Comparison of ENCODE assay signal across 17 cellular contexts in the genomic region with DNA sequence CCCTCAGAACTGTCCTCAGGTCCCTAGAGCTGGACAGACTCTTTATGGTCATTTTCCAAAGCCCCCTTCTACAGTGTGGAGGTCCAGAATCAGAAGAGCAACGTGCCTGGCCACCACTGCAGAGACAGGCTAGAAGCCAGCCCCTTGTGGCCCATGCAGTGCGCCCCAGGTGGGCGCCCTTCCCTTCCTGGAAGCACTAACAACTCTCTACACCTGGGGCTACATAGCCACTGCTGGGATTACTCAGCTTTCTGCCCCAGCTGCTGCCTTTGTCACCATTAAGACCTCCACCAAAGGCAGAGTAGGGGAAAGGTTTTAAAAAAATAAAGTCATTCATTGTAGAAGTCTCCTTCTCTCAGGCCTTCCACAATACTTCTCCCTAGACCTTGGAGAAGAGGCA. TPM values are rescaled to one million over a fixed set of nuclear protein-coding genes. Genes with fewer than 3 reads are reported as not detected.
DNase-seq lines count a peak whose midpoint lies in the region; ATAC-seq and TF ChIP-seq lines count a peak whose summit lies in the region.
"Had no signal": no experiment of that assay in that cellular context is flagged by ENCODE, and none has a peak within 500 bp of the region (broad histone marks: within the 10 kb centered on the region; RNA-seq: fewer than 3 reads in every experiment).

No MANE protein-coding gene starts in this region.

- peak overlapping the region; percentile 94 to 99 (median 98) for H3K4me3 Mint-ChIP-seq in CD4-positive, alpha-beta memory T cell
- no peak overlapping the region for H3K4me3 Mint-ChIP-seq in WTC11

- no peaks in the 10 kb centered on the region for H3K27me3 Mint-ChIP-seq in CD4-positive, alpha-beta memory T cell
- peaks cover 37% of the 10 kb centered on the region for H3K27me3 Mint-ChIP-seq in WTC11 (ENCODE audit: low read depth)

- H3K36me3 ChIP-seq in CD4-positive, alpha-beta memory T cell (ENCODE audit: insufficient read depth, low read length): peaks cover 21% of the 10 kb centered on the region
- H3K36me3 ChIP-seq: left ventricle myocardium inferior, stomach had no signal

- peaks cover 56 to 93% (median 73%) of the 10 kb centered on the region in 4 donors for H3K4me1 Mint-ChIP-seq in CD4-positive, alpha-beta memory T cell
- H3K4me1 Mint-ChIP-seq in WTC11: peaks cover 23% of the 10 kb centered on the region

- H3K9me3 Mint-ChIP-seq in CD4-positive, alpha-beta memory T cell: no peaks in the 10 kb centered on the region
- no peaks in the 10 kb centered on the region for H3K9me3 Mint-ChIP-seq in WTC11
- H3K9me3 Mint-ChIP-seq: nephron progenitor cell had no signal

- ATAC-seq in WTC11 (peak; percentile 30), GM21825 (IDR thresholded peaks at IDR 0.05; ENCODE audit: unreplicated experiment) (no peak)
- ATAC-seq: right cardiac atrium had no signal

- POLR2A ChIA-PET in CD4-positive, alpha-beta memory T cell (lab: Charles Lee; ENCODE audit: partially characterized antibody): interaction anchor here (0.7 to 10.5 kb wide), 9 partner anchors 9 to 135 kb away, joined by 3 to 452 read pairs (median 62); no protein-coding TSS in a partner anchor
- POLR2A ChIA-PET in WTC11 (lab: Charles Lee): no interaction called here

- H3K9me3 ChIP-seq in CD4-positive, alpha-beta memory T cell (ENCODE audit: control insufficient read depth in 1 of 2, low read length in 2 of 2): no peaks in the 10 kb centered on the region
- H3K9me3 ChIP-seq: left ventricle myocardium inferior, stomach had no signal

- DNase-seq in CD4-positive, alpha-beta memory T cell: no peak
- peak; percentile 14 for DNase-seq in WTC11 (ENCODE audit: low spot score)
- peak; percentile 38 for DNase-seq in iPS-NIHi7 (ENCODE audit: extremely low spot score)
- DNase-seq in NCI-H1092 treated with DMSO at 0.1 percent for 48 hours (lab: John Stamatoyannopoulos, UW): no peak
- DNase-seq in occipital lobe (lab: John Stamatoyannopoulos, UW): no peak
- no peak for DNase-seq in NCI-H2081 (lab: John Stamatoyannopoulos, UW)
- DNase-seq: C1 segment of cervical spinal cord; left ventricle myocardium inferior; NCI-H1417; NCI-H524; nephron progenitor cell; right cardiac atrium; stimulated activated CD4-positive, alpha-beta T cell treated with anti-CD3 and anti-CD28 coated beads, Interleukin-4, amount 100 ng/mL, for 4 hours; stomach had no signal

- peaks cover 32 to 50% of the 10 kb centered on the region in 2 donors for H3K36me3 Mint-ChIP-seq in CD4-positive, alpha-beta memory T cell
- H3K36me3 Mint-ChIP-seq in WTC11: no peaks in the 10 kb centered on the region

- H3K4me1 ChIP-seq in CD4-positive, alpha-beta memory T cell (ENCODE audit: insufficient read depth, low read length): peaks cover 80% of the 10 kb centered on the region

- peak overlapping the region; percentile 89 for H3K27ac ChIP-seq in CD4-positive, alpha-beta memory T cell (ENCODE audit: low read depth, low read length)
- H3K27ac ChIP-seq: left ventricle myocardium inferior had no signal

- peak overlapping the region; percentile 79 to 97 (median 95) for H3K27ac Mint-ChIP-seq in CD4-positive, alpha-beta memory T cell
- H3K27ac Mint-ChIP-seq in WTC11: no peak overlapping the region
- H3K27ac Mint-ChIP-seq: nephron progenitor cell had no signal

- CTCF ChIA-PET in CD4-positive, alpha-beta memory T cell (lab: Charles Lee; ENCODE audit: partially characterized antibody): interaction anchor here (0.8 to 12.8 kb wide), 11 partner anchors 10 to 129 kb away, joined by 3 to 717 read pairs (median 32); no protein-coding TSS in a partner anchor
- CTCF ChIA-PET in WTC11 (lab: Charles Lee): interaction anchor here (0.8 to 4.3 kb wide), 4 partner anchors 9 to 138 kb away, joined by 3 to 59 read pairs (median 27); no protein-coding TSS in a partner anchor

- 0 out of 3 replicates have a peak, but pooled peaks have one; percentile 12 for TF ChIP-seq CTCF in GM12872 (IDR thresholded peaks at IDR 0.05; ENCODE audit: insufficient read depth, low read depth, low read length)
- no peak for TF ChIP-seq CTCF in WTC11 (IDR thresholded peaks at IDR 0.05)

- H3K4me3 ChIP-seq in CD4-positive, alpha-beta memory T cell (ENCODE audit: low read length in 2 of 2): peak overlapping the region; percentile 95 to 97
- H3K4me3 ChIP-seq: left ventricle myocardium inferior had no signal

- intact Hi-C loops in CD4-positive, alpha-beta memory T cell (cut with micrococcal nuclease): loop anchor here (5.0 kb wide), 2 partner anchors 45 to 75 kb away; no protein-coding TSS in a partner anchor

- H3K27me3 ChIP-seq in CD4-positive, alpha-beta memory T cell (ENCODE audit: insufficient read depth, low read length): no peaks in the 10 kb centered on the region

TF ChIP-seq in WTC11, 78 proteins besides CTCF, POLR2A, EP300 and RAD21:
- no peak for TF ChIP-seq ZNF396 (CRISPR knock-in tag; IDR thresholded peaks at IDR 0.05; ENCODE audit: borderline replicate concordance)
- TF ChIP-seq CREB1 (CRISPR knock-in tag; IDR thresholded peaks at IDR 0.05): no peak
- no peak for TF ChIP-seq NR2C2 (CRISPR knock-in tag; IDR thresholded peaks at IDR 0.05)
- no peak for TF ChIP-seq FOXJ3 (CRISPR knock-in tag; IDR thresholded peaks at IDR 0.05; ENCODE audit: borderline replicate concordance)
- TF ChIP-seq ZNF317 (CRISPR knock-in tag; IDR thresholded peaks at IDR 0.05; ENCODE audit: borderline replicate concordance, low read depth): no peak
- TF ChIP-seq TCF7 (CRISPR knock-in tag; IDR thresholded peaks at IDR 0.05; ENCODE audit: low read depth): no peak
- TF ChIP-seq ZNF219 (CRISPR knock-in tag; IDR thresholded peaks at IDR 0.05; ENCODE audit: borderline replicate concordance): no peak
- TF ChIP-seq JUN (CRISPR knock-in tag; IDR thresholded peaks at IDR 0.05): no peak
- no peak for TF ChIP-seq KAT7 (CRISPR knock-in tag; IDR thresholded peaks at IDR 0.05; ENCODE audit: borderline replicate concordance)
- TF ChIP-seq, protein P1, sequence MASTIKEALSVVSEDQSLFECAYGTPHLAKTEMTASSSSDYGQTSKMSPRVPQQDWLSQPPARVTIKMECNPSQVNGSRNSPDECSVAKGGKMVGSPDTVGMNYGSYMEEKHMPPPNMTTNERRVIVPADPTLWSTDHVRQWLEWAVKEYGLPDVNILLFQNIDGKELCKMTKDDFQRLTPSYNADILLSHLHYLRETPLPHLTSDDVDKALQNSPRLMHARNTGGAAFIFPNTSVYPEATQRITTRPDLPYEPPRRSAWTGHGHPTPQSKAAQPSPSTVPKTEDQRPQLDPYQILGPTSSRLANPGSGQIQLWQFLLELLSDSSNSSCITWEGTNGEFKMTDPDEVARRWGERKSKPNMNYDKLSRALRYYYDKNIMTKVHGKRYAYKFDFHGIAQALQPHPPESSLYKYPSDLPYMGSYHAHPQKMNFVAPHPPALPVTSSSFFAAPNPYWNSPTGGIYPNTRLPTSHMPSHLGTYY (CRISPR knock-in tag; IDR thresholded peaks at IDR 0.05): no peak
- no peak for TF ChIP-seq GRHL2 (CRISPR knock-in tag; IDR thresholded peaks at IDR 0.05; ENCODE audit: insufficient replicate concordance, severe bottlenecking)
- no peak for TF ChIP-seq FOXP1 (CRISPR knock-in tag; IDR thresholded peaks at IDR 0.05; ENCODE audit: borderline replicate concordance)
- TF ChIP-seq, protein P2, sequence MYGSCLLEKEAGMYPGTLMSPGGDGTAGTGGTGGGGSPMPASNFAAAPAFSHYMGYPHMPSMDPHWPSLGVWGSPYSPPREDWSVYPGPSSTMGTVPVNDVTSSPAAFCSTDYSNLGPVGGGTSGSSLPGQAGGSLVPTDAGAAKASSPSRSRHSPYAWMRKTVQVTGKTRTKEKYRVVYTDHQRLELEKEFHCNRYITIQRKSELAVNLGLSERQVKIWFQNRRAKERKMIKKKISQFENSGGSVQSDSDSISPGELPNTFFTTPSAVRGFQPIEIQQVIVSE (CRISPR knock-in tag; IDR thresholded peaks at IDR 0.05; ENCODE audit: borderline replicate concordance): no peak
- no peak for TF ChIP-seq GTF2I (CRISPR knock-in tag; conservative IDR thresholded peaks at IDR 0.05)
- TF ChIP-seq ZNF138 (CRISPR knock-in tag; conservative IDR thresholded peaks at IDR 0.05): no peak
- TF ChIP-seq, protein P3, sequence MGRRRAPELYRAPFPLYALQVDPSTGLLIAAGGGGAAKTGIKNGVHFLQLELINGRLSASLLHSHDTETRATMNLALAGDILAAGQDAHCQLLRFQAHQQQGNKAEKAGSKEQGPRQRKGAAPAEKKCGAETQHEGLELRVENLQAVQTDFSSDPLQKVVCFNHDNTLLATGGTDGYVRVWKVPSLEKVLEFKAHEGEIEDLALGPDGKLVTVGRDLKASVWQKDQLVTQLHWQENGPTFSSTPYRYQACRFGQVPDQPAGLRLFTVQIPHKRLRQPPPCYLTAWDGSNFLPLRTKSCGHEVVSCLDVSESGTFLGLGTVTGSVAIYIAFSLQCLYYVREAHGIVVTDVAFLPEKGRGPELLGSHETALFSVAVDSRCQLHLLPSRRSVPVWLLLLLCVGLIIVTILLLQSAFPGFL (CRISPR knock-in tag; IDR thresholded peaks at IDR 0.05; ENCODE audit: borderline replicate concordance): no peak
- TF ChIP-seq IRF2 (CRISPR knock-in tag; IDR thresholded peaks at IDR 0.05; ENCODE audit: borderline replicate concordance, low read depth): no peak
TF ChIP-seq in WTC11: peak in this region for 0.

RNA-seq across cellular contexts. Expression of gene RASGRP1, which starts 2.3 kb away (rescaled TPM):
- 100 to 1,000 TPM; 123 to 125 TPM for total RNA-seq in CD4-positive, alpha-beta memory T cell
- polyA plus RNA-seq in CD4-positive, alpha-beta memory T cell: 10 to 100 TPM; 47.8 to 85.9 TPM
- total RNA-seq in WTC11 (2021) (2.7 to 2.8 TPM (median 2.7 TPM) in 3 replicates), occipital lobe (20.4 TPM)
- total RNA-seq: G401 had no signal

Comparison
In these comparisons a context has a peak if more than half of its experiments do, and no peak if none do; other contexts are left out.
1. DNase-seq: peak in WTC11 (single experiment) and iPS-NIHi7 (single experiment); none in CD4-positive, alpha-beta memory T cell (0 of 5), NCI-H1092 treated with DMSO at 0.1 percent for 48 hours (single experiment), occipital lobe (single experiment) and NCI-H2081 (0 of 2).